20 cellular contexts compared by ENCODE assay signal in the genomic region with DNA sequence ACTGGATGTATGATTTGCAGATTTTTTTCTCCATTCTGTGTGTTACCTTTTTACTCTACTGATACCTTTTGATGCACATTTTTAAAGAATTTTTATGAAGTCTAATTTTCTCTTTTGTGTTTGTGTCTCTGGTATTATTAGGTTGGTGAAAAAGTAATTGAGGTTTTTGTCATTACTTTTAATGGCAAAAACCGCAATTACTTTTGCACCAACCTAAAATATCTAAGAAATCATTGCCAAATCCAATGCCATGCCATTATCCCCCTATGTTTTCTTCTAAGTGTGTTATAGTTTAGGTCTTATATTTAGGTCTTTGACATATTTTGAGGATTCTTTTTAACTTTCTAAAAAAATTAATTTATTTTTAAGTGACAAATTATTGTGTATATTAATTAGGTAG. TPM values are rescaled to one million over a fixed set of nuclear protein-coding genes. Genes with fewer than 3 reads are reported as not detected.
DNase-seq lines count a peak whose midpoint lies in the region; ATAC-seq, FAIRE-seq and TF ChIP-seq lines count a peak whose summit lies in the region.
"Had no signal": no experiment of that assay in that cellular context is flagged by ENCODE, and none has a peak within 500 bp of the region (broad histone marks: within the 10 kb centered on the region; RNA-seq: fewer than 3 reads in every experiment).

No MANE protein-coding gene starts in this region.

- H3K4me3 ChIP-seq in HepG2 (replicated peaks in 1 of 3; ENCODE audit: insufficient read depth in 1 of 3, low read depth in 2 of 3, low read length in 3 of 3) (no peak overlapping the region), right lobe of liver (no peak overlapping the region), K562 (no peak overlapping the region), thyroid gland (replicated peaks in 1 of 3) (no peak overlapping the region)
- H3K4me3 ChIP-seq: A549, BLaER1 had no signal

- H4K20me1 ChIP-seq in HepG2 (ENCODE audit: insufficient read depth, low read length): no peaks in the 10 kb centered on the region
- no peaks in the 10 kb centered on the region for H4K20me1 ChIP-seq in K562 (replicated peaks; ENCODE audit: control insufficient read depth, insufficient read depth, low read length)
- H4K20me1 ChIP-seq: BLaER1 had no signal

- in situ Hi-C loops in HepG2 (cut with HindIII; ENCODE audit: extremely low pct_ligation_motif_present, low pct_unique_long_range_greater_than_20kb): no loop called here
- in situ Hi-C loops in K562 (cut with MboI): no loop called here

- H3K36me3 ChIP-seq in HepG2 (replicated peaks in 1 of 2; ENCODE audit: control insufficient read depth in 1 of 2, insufficient read depth in 2 of 2, low read length in 2 of 2) (no peaks in the 10 kb centered on the region), right lobe of liver (no peaks in the 10 kb centered on the region), K562 (ENCODE audit: control insufficient read depth, insufficient read depth, low read length) (no peaks in the 10 kb centered on the region), thyroid gland (no peaks in the 10 kb centered on the region)
- H3K36me3 ChIP-seq: BE2C, BLaER1 had no signal

- no peak for TF ChIP-seq CTCF in HepG2 (CRISPR knock-in tag; IDR thresholded peaks at IDR 0.05)
- TF ChIP-seq CTCF in right lobe of liver (IDR thresholded peaks at IDR 0.05): no peak
- no peak for TF ChIP-seq CTCF in K562 (IDR thresholded peaks at IDR 0.05 in 2 of 3, conservative IDR thresholded peaks at IDR 0.05 in 1 of 3; ENCODE audit: insufficient read depth in 2 of 3, low read depth in 1 of 3, low read length in 3 of 3)
- no peak for TF ChIP-seq CTCF in thyroid gland (IDR thresholded peaks at IDR 0.05)

- H3K27me3 ChIP-seq in HepG2 (ENCODE audit: control insufficient read depth in 1 of 2, insufficient read depth in 2 of 2, low read length in 2 of 2) (no peaks in the 10 kb centered on the region), right lobe of liver (no peaks in the 10 kb centered on the region), K562 (ENCODE audit: control insufficient read depth in 2 of 2, insufficient read depth in 2 of 2, low read length in 2 of 2) (no peaks in the 10 kb centered on the region), thyroid gland (no peaks in the 10 kb centered on the region)
- H3K27me3 ChIP-seq: BE2C, BLaER1 had no signal

- POLR2A ChIA-PET in HepG2 (lab: Yijun Ruan, JAX): no interaction called here
- POLR2A ChIA-PET in K562 (lab: Yijun Ruan, JAX): no interaction called here

- no peak for FAIRE-seq in HepG2 (lab: Jason Lieb, UNC)
- no peak for FAIRE-seq in K562 (lab: Jason Lieb, UNC)
- FAIRE-seq: A549, D721Med, G401.6, GM12892, GM18507 had no signal

- H3K9me1 ChIP-seq in K562 (ENCODE audit: control insufficient read depth, insufficient read depth, low read length): no peaks in the 10 kb centered on the region

- TF ChIP-seq EP300 in HepG2 (IDR thresholded peaks at IDR 0.05; ENCODE audit: low read depth in 2 of 2, low read length in 2 of 2) (no peak), HepG2 (CRISPR knock-in tag; IDR thresholded peaks at IDR 0.05; ENCODE audit: borderline replicate concordance) (no peak), K562 (IDR thresholded peaks at IDR 0.05; ENCODE audit: low read length) (no peak)

- H3K9me3 ChIP-seq in HepG2 (ENCODE audit: low read length) (no peaks in the 10 kb centered on the region), right lobe of liver (no peaks in the 10 kb centered on the region), K562 (replicated peaks; ENCODE audit: control insufficient read depth, insufficient read depth, low read depth, low read length) (no peaks in the 10 kb centered on the region), thyroid gland (no peaks in the 10 kb centered on the region)
- H3K9me3 ChIP-seq: BE2C, Caco-2 had no signal

- no peaks in the 10 kb centered on the region for H3K4me1 ChIP-seq in HepG2 (ENCODE audit: insufficient read depth, low read length)
- H3K4me1 ChIP-seq in right lobe of liver: peaks cover 0 to under 1% (median 0%) of the 10 kb centered on the region in 4 donors
- no peaks in the 10 kb centered on the region for H3K4me1 ChIP-seq in K562 (replicated peaks in 1 of 2; ENCODE audit: control insufficient read depth in 2 of 2, insufficient read depth in 2 of 2, low read length in 2 of 2)
- H3K4me1 ChIP-seq in thyroid gland: no peaks in the 10 kb centered on the region
- H3K4me1 ChIP-seq: Caco-2 had no signal

- no peak for TF ChIP-seq RAD21 in HepG2 (CRISPR knock-in tag; IDR thresholded peaks at IDR 0.05)
- TF ChIP-seq RAD21 in K562 (CRISPR knock-in tag; conservative IDR thresholded peaks at IDR 0.05 in 1 of 2, IDR thresholded peaks at IDR 0.05 in 1 of 2): no peak

- intact Hi-C loops in HepG2 (cut with micrococcal nuclease; ENCODE audit: unreplicated experiment): no loop called here
- intact Hi-C loops in right lobe of liver (cut with DNase I): loop anchor here in 1 of 2 donors (10.0 kb wide), 1 partner anchor 589 kb away; no protein-coding TSS in a partner anchor
- intact Hi-C loops in K562 (cut with micrococcal nuclease): no loop called here
- intact Hi-C loops in thyroid gland (cut with DNase I): loop anchor here (10.0 kb wide), 1 partner anchor 199 kb away; a partner anchor contains a TSS

- CTCF ChIA-PET in HepG2 (lab: Yijun Ruan, JAX; ENCODE audit: low intra/inter-chr PET ratio, low total read pairs) (no interaction called here), K562 (lab: Yijun Ruan, JAX; ENCODE audit: low intra/inter-chr PET ratio) (no interaction called here)

- BruUV-seq in HepG2 (replicated peaks; lab: Mats Ljungman, UMichigan) (no TSS peak), K562 (replicated peaks; lab: Mats Ljungman, UMichigan) (no TSS peak)

- 0% methylated on average over 1 of the region's 1 CpG for WGBS in HepG2 (ENCODE audit: low lambda C conversion rate)
- WGBS in right lobe of liver (ENCODE audit: insufficient coverage, low coverage, low lambda C conversion rate, missing lambda C conversion rate): 73% methylated on average over 1 of the region's 1 CpG
- WGBS in K562 (ENCODE audit: insufficient coverage, low coverage, missing lambda C conversion rate): 0% methylated on average over 1 of the region's 1 CpG
- WGBS in thyroid gland, 2 donors: 94 to 97% methylated on average over 1 of the region's 1 CpG

- H3K9ac ChIP-seq in HepG2 (ENCODE audit: insufficient read depth, low read depth, low read length) (no peak overlapping the region), K562 (ENCODE audit: insufficient read depth in 1 of 2, low read depth in 2 of 2, low read length in 2 of 2) (no peak overlapping the region)
- H3K9ac ChIP-seq: BLaER1 had no signal

- DNase-seq in HepG2 (ENCODE audit: low spot score) (no peak), right lobe of liver (no peak), K562 (ENCODE audit: extremely low read depth in 1 of 4, low spot score in 3 of 4) (no peak), AML-193 (lab: John Stamatoyannopoulos, UW) (no peak), thyroid gland (no peak)
- DNase-seq: BE2C; C1 segment of cervical spinal cord; Caco-2; Calu3; CD4-positive, alpha-beta T cell; CD8-positive, alpha-beta T cell; DMS79 treated with DMSO at 0.1 percent for 48 hours; GF-D8 had no signal

- no peak overlapping the region for H2AFZ ChIP-seq in HepG2 (ENCODE audit: low read length)
- no peak overlapping the region for H2AFZ ChIP-seq in K562 (ENCODE audit: low read depth, low read length)

- TF ChIP-seq POLR2A in HepG2 (IDR thresholded peaks at IDR 0.05; ENCODE audit: insufficient read depth in 1 of 2, low read depth in 2 of 2, low read length in 2 of 2) (no peak), right lobe of liver (IDR thresholded peaks at IDR 0.05) (no peak), K562 (conservative IDR thresholded peaks at IDR 0.05) (no peak), thyroid gland (IDR thresholded peaks at IDR 0.05) (no peak)

- H3K79me2 ChIP-seq in HepG2 (ENCODE audit: insufficient read depth, low read length) (no peaks in the 10 kb centered on the region), K562 (ENCODE audit: control insufficient read depth, insufficient read depth, low read length) (no peaks in the 10 kb centered on the region)

- H3K4me2 ChIP-seq in HepG2 (ENCODE audit: low read depth, low read length) (no peak overlapping the region), K562 (ENCODE audit: insufficient read depth, low read length) (no peak overlapping the region)
- H3K4me2 ChIP-seq: A549, BLaER1 had no signal

- no peak for ATAC-seq in HepG2
- no peak for ATAC-seq in right lobe of liver
- ATAC-seq in K562: no peak
- ATAC-seq: A549; CD8-positive, alpha-beta T cell had no signal

- H3K27ac ChIP-seq in HepG2 (ENCODE audit: extremely low read length, insufficient read depth, low read length) (no peak overlapping the region), right lobe of liver (no peak overlapping the region), K562 (ENCODE audit: extremely low read depth, low read depth, low read length) (no peak overlapping the region), thyroid gland (no peak overlapping the region)
- H3K27ac ChIP-seq: 22Rv1, A549, BLaER1 had no signal

RNA-seq across cellular contexts. Expression of a gene that starts 43.4 kb away (rescaled TPM):
- total RNA-seq in HepG2 (2016; rRNA removed; fragmentation: Illumina TruSeq; extraction: Trizol) (66.9 and 92.2 TPM in 2 replicates), right lobe of liver (10 to 100 TPM in 4 of 6 experiments, 1 to 10 TPM in 2; 6.4 to 30.5 (median 18.1) TPM), K562 (2014; rRNA removed) (28.8 and 30.7 TPM in 2 replicates), K562 (2014; rRNA removed; fragmentation: Illumina TruSeq; extraction: Trizol) (53.3 and 67.6 TPM in 2 replicates), K562 (2015; rRNA removed; fragmentation: Illumina TruSeq; extraction: Trizol) (31.6 and 39.5 TPM in 2 replicates), K562 (2021) (34.1 and 41.6 TPM in 2 replicates), thyroid gland (10 to 100 TPM; 15.3 to 35.1 (median 27.1) TPM)
- 7.4 and 7.8 TPM in 2 replicates for total RNA-seq in HepG2 (2016; cell fraction: cytosol; rRNA removed; fragmentation: Illumina TruSeq; extraction: Trizol; ENCODE audit: low read depth)
- total RNA-seq in HepG2 (2016; cell fraction: insoluble cytoplasmic fraction; rRNA removed; fragmentation: Illumina TruSeq; extraction: Trizol): 66.5 and 97.1 TPM in 2 replicates
- 21.3 and 22.8 TPM in 2 replicates for total RNA-seq in HepG2 (2016; cell fraction: membrane; rRNA removed; fragmentation: Illumina TruSeq; extraction: Trizol)
- total RNA-seq in HepG2 (2016; cell fraction: nucleus; rRNA removed; fragmentation: Illumina TruSeq; extraction: Trizol): 67.3 and 73.5 TPM in 2 replicates
- polyA plus RNA-seq in HepG2 (2011; rRNA removed) (27.4 and 37.0 TPM in 2 replicates), K562 (2011; rRNA removed) (79.0 and 88.0 TPM in 2 replicates), K562 (2014; fragmentation: Illumina TruSeq; extraction: Trizol) (34.0 and 36.1 TPM in 2 replicates), K562 (2014; fragmentation: Nextera tagmentation; extraction: Ambion mirVana) (10 to 100 TPM; 28.4 to 33.3 TPM), K562 (2014; rRNA removed) (33.7 and 35.9 TPM in 2 replicates)
- polyA plus RNA-seq in HepG2 (2011; cell fraction: cytosol; rRNA removed): 7.5 and 15.9 TPM in 2 replicates
- polyA plus RNA-seq in HepG2 (2011; cell fraction: nucleus; rRNA removed): 31.7 and 60.0 TPM in 2 replicates
- 39.3 and 40.0 TPM in 2 replicates for polyA plus RNA-seq in HepG2 (2012)
- 2.5 and 2.6 TPM in 2 replicates for polyA plus RNA-seq in HepG2 (2016; cell fraction: cytosol; fragmentation: Illumina TruSeq; extraction: Trizol; ENCODE audit: low read depth)
- polyA plus RNA-seq in HepG2 (2016; cell fraction: insoluble cytoplasmic fraction; fragmentation: Illumina TruSeq; extraction: Trizol; ENCODE audit: low read depth): 52.5 and 58.1 TPM in 2 replicates
- polyA plus RNA-seq in HepG2 (2016; cell fraction: membrane; fragmentation: Illumina TruSeq; extraction: Trizol; ENCODE audit: low read depth): 7.8 and 8.0 TPM in 2 replicates
- polyA plus RNA-seq in HepG2 (2016; cell fraction: nucleus; fragmentation: Illumina TruSeq; extraction: Trizol; ENCODE audit: insufficient read depth, low read depth): 105 and 107 TPM in 2 replicates
- polyA minus RNA-seq in HepG2 (2011; rRNA and poly(A)+ RNA removed; ENCODE audit: low replicate concordance): 15.2 and 24.2 TPM in 2 replicates
- 14.2 and 19.3 TPM in 2 replicates for polyA minus RNA-seq in HepG2 (2011; cell fraction: cytosol; rRNA and poly(A)+ RNA removed)
- polyA minus RNA-seq in HepG2 (2011; cell fraction: nucleus; rRNA and poly(A)+ RNA removed): 53.0 and 82.6 TPM in 2 replicates
- 59.7 and 137 TPM in 2 replicates for total RNA-seq in K562 (2011; cell fraction: chromatin; rRNA removed; ENCODE audit: low replicate concordance)
- total RNA-seq in K562 (2011; cell fraction: nucleolus; rRNA removed): 35.4 and 44.6 TPM in 2 replicates
- total RNA-seq in K562 (2011; cell fraction: nucleoplasm; rRNA removed): 95.2 and 164 TPM in 2 replicates
- polyA plus RNA-seq in K562 (2011; cell fraction: cytosol; rRNA removed): 17.0 and 52.8 TPM in 2 replicates
- 102 and 118 TPM in 2 replicates for polyA plus RNA-seq in K562 (2011; cell fraction: nucleus; rRNA removed)
- polyA plus RNA-seq in K562 (2012): 30.2 and 41.5 TPM in 2 replicates
- 88.2 and 104 TPM in 2 replicates for polyA minus RNA-seq in K562 (2011; rRNA and poly(A)+ RNA removed)
- polyA minus RNA-seq in K562 (2011; cell fraction: cytosol; rRNA and poly(A)+ RNA removed): 33.3 and 43.1 TPM in 2 replicates
- polyA minus RNA-seq in K562 (2011; cell fraction: nucleus; rRNA and poly(A)+ RNA removed): 48.9 and 89.9 TPM in 2 replicates
